In the genomic region with DNA sequence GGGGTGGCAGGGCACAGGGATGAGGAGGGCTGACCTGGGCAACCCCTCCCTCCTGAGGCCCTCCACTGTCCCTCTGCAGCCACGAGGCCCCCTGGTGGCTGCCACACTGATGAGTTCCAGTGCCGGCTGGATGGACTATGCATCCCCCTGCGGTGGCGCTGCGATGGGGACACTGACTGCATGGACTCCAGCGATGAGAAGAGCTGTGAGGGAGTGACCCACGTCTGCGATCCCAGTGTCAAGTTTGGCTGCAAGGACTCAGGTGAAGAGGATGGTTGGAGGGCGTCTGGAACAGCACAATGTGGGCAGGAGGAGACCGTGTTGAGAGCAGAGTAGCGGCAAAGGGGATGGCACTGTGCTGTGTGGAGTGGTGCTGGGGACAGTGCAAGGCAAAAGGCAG, we compare ENCODE assay signal across 1 cellular context.
TF ChIP-seq lines count a peak whose summit lies in the region.

No MANE protein-coding gene starts in this region.

TF ChIP-seq in H1, 55 proteins besides CTCF, POLR2A, EP300 and RAD21:
- TF ChIP-seq RXRA (IDR thresholded peaks at IDR 0.05; ENCODE audit: insufficient read depth, low read depth, low read length) (no peak), JUND (IDR thresholded peaks at IDR 0.05; ENCODE audit: low read length) (no peak), SIX5 (IDR thresholded peaks at IDR 0.05; ENCODE audit: low read depth, low read length) (no peak), NANOG (IDR thresholded peaks at IDR 0.05; ENCODE audit: insufficient read depth, low read depth, low read length, poor library complexity, severe bottlenecking) (no peak), POU5F1 (IDR thresholded peaks at IDR 0.05; ENCODE audit: low read depth, low read length) (no peak)
- TF ChIP-seq, protein P1, sequence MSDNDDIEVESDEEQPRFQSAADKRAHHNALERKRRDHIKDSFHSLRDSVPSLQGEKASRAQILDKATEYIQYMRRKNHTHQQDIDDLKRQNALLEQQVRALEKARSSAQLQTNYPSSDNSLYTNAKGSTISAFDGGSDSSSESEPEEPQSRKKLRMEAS (IDR thresholded peaks at IDR 0.05): 0 out of 2 replicates have a peak, but pooled peaks have one; percentile 25
